In the genomic region with DNA sequence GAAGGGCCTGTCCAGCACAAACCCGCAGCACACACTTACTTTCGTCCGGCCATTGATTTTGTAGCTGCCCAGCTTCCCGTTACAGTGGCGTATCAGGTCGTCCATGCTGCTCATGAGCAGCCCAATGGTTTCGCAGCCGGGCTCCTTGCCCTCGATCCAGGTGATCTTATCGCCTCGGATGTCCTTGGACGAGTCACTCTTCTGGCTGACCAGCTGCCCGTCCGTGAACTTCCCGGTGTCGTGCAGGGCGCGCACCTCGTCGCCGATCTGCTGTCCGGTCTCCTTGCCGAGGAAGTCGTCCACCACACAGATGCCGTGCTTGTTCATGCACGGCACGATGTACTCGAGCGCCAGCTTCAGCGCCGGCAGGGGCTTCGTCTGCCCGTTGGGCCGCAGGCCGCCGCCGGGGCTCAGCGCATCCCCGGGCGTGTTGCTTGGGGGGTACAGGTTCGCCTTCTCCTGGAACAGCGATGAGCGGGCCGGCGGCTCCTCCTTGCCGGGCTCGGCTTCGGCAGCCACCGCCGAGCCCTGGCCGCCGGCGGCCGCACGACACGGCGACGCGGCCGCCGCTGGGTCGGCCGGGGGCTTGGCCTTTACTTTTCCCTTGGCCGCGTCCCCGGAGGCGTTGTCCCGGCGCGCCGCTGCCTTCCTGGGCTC, we compare ENCODE assay signal across 8 cellular contexts. TPM values are rescaled to one million over a fixed set of nuclear protein-coding genes. Genes with fewer than 3 reads are reported as not detected.
A peak's percentile ranks its signal among the peaks of the same experiment; 100 is the strongest.
DNase-seq lines count a peak whose midpoint lies in the region; ATAC-seq and TF ChIP-seq lines count a peak whose summit lies in the region.

No MANE protein-coding gene starts in this region.

- peak; percentile 57 for DNase-seq in EH (ENCODE audit: low read depth)
- peak; percentile 62 for DNase-seq in activated CD4-positive, alpha-beta T cell treated with anti-CD3 and anti-CD28 coated beads for 36 hours
- peak; percentile 79 for DNase-seq in coronary artery (ENCODE audit: low spot score)
- peak; percentile 2 to 27 (median 5) for DNase-seq in stimulated activated CD4-positive, alpha-beta T cell treated with anti-CD3 and anti-CD28 coated beads, TNF-alpha, amount 100 ng/mL, for 4 hours (ENCODE audit: low read depth in 3 of 3)
- no peak for DNase-seq in NCI-H1694 treated with DMSO at 0.1 percent for 48 hours (lab: John Stamatoyannopoulos, UW)

- H3K4me2 ChIP-seq in KMS-11: peak overlapping the region; percentile 97

- TF ChIP-seq CTCF in KMS-11 (conservative IDR thresholded peaks at IDR 0.05; ENCODE audit: low read depth, low read length): no peak
- TF ChIP-seq CTCF in coronary artery (IDR thresholded peaks at IDR 0.05): no peak
- no peak for TF ChIP-seq CTCF in liver (IDR thresholded peaks at IDR 0.05; ENCODE audit: low read depth, low read length, missing input control)

- H3K9me3 ChIP-seq in liver (ENCODE audit: control insufficient read depth in 4 of 4, low read length in 3 of 4): no peaks in the 10 kb centered on the region

- H3K4me3 ChIP-seq in KMS-11 (IDR thresholded peaks at IDR 0.05; ENCODE audit: insufficient read depth, low read depth, low read length) (no peak overlapping the region), coronary artery (peak overlapping the region; percentile 93), liver (ENCODE audit: low read depth in 1 of 3, low read length in 3 of 3) (peak overlapping the region; percentile 84 to 93 (median 90))

- H3K27me3 Mint-ChIP-seq in activated CD4-positive, alpha-beta T cell treated with anti-CD3 and anti-CD28 coated beads for 36 hours: no peaks in the 10 kb centered on the region

- H3K36me3 Mint-ChIP-seq in activated CD4-positive, alpha-beta T cell treated with anti-CD3 and anti-CD28 coated beads for 36 hours (ENCODE audit: low read depth): peaks cover 35% of the 10 kb centered on the region

- POLR2A ChIA-PET in activated CD4-positive, alpha-beta T cell treated with anti-CD3 and anti-CD28 coated beads for 36 hours (lab: Charles Lee): interaction anchor here (0.7 to 1.0 kb wide), 3 partner anchors 30 to 137 kb away, joined by 4 to 8 read pairs (median 4); partner anchors contain the start of genes EXOC8 and SPRTN

- no peaks in the 10 kb centered on the region for H3K27me3 ChIP-seq in KMS-11 (ENCODE audit: insufficient read depth, low read depth)
- no peaks in the 10 kb centered on the region for H3K27me3 ChIP-seq in liver (ENCODE audit: control insufficient read depth in 4 of 4, insufficient read depth in 4 of 4, low read length in 3 of 4)

- peak overlapping the region; percentile 71 for H2AFZ ChIP-seq in KMS-11 (ENCODE audit: low read depth)

- peaks cover 40% of the 10 kb centered on the region for H3K4me1 ChIP-seq in KMS-11 (ENCODE audit: low read depth, poor library complexity, severe bottlenecking)
- peaks cover 2 to 46% (median 32%) of the 10 kb centered on the region in 4 donors for H3K4me1 ChIP-seq in liver (ENCODE audit: control insufficient read depth in 4 of 4, insufficient read depth in 4 of 4, low read length in 3 of 4)

- peak overlapping the region; percentile 88 for H3K27ac Mint-ChIP-seq in activated CD4-positive, alpha-beta T cell treated with anti-CD3 and anti-CD28 coated beads for 36 hours

- peaks cover 39% of the 10 kb centered on the region for H3K4me1 Mint-ChIP-seq in activated CD4-positive, alpha-beta T cell treated with anti-CD3 and anti-CD28 coated beads for 36 hours

- H3K79me2 ChIP-seq in KMS-11 (ENCODE audit: insufficient read depth, low read depth): peaks cover 51% of the 10 kb centered on the region

- no peaks in the 10 kb centered on the region for H4K20me1 ChIP-seq in KMS-11 (ENCODE audit: insufficient read depth)

- intact Hi-C loops in activated CD4-positive, alpha-beta T cell treated with anti-CD3 and anti-CD28 coated beads for 36 hours (cut with DNase I, micrococcal nuclease): loop anchor here (2.0 to 10.0 kb wide), 7 partner anchors 30 to 776 kb away; partner anchors contain the start of genes ARV1 (in 1 of the 2), COG2 (in 1 of the 2), EXOC8 (in 1 of the 2) and SPRTN (in 1 of the 2)

- WGBS in liver: under 1% methylated on average over 71 of the region's 71 CpGs

- peak overlapping the region; percentile 61 for H3K27ac ChIP-seq in KMS-11
- H3K27ac ChIP-seq in coronary artery: peak overlapping the region; percentile 98 to 99
- peak overlapping the region; percentile 99 to 100 for H3K27ac ChIP-seq in liver (ENCODE audit: low read depth in 1 of 2, low read length in 2 of 2)

- H3K9me3 Mint-ChIP-seq in activated CD4-positive, alpha-beta T cell treated with anti-CD3 and anti-CD28 coated beads for 36 hours (ENCODE audit: low read depth): no peaks in the 10 kb centered on the region

- ATAC-seq in GM21737 (IDR thresholded peaks at IDR 0.05; ENCODE audit: unreplicated experiment): peak; percentile 15
- no peak for ATAC-seq in activated CD4-positive, alpha-beta T cell treated with anti-CD3 and anti-CD28 coated beads for 36 hours

- H3K36me3 ChIP-seq in KMS-11 (ENCODE audit: insufficient read depth): no peaks in the 10 kb centered on the region
- no peaks in the 10 kb centered on the region for H3K36me3 ChIP-seq in liver (ENCODE audit: control insufficient read depth in 4 of 4, insufficient read depth in 3 of 4, low read depth in 1 of 4, low read length in 3 of 4)

- H3K9ac ChIP-seq in KMS-11 (peak overlapping the region; percentile 61), liver (ENCODE audit: low read depth in 1 of 2, low read length in 2 of 2) (peak overlapping the region; percentile 92 to 99)

- CTCF ChIA-PET in activated CD4-positive, alpha-beta T cell treated with anti-CD3 and anti-CD28 coated beads for 36 hours (lab: Charles Lee): interaction anchor here (0.6 to 2.3 kb wide), 9 partner anchors 19 to 778 kb away, joined by 3 to 8 read pairs (median 3); partner anchors contain the start of genes EXOC8 and SPRTN

- no peak for TF ChIP-seq RAD21 in liver (IDR thresholded peaks at IDR 0.05)

- H3K4me3 Mint-ChIP-seq in activated CD4-positive, alpha-beta T cell treated with anti-CD3 and anti-CD28 coated beads for 36 hours: peak overlapping the region; percentile 86

TF ChIP-seq in liver, 16 proteins besides CTCF, POLR2A, EP300 and RAD21:
- TF ChIP-seq, protein P1, sequence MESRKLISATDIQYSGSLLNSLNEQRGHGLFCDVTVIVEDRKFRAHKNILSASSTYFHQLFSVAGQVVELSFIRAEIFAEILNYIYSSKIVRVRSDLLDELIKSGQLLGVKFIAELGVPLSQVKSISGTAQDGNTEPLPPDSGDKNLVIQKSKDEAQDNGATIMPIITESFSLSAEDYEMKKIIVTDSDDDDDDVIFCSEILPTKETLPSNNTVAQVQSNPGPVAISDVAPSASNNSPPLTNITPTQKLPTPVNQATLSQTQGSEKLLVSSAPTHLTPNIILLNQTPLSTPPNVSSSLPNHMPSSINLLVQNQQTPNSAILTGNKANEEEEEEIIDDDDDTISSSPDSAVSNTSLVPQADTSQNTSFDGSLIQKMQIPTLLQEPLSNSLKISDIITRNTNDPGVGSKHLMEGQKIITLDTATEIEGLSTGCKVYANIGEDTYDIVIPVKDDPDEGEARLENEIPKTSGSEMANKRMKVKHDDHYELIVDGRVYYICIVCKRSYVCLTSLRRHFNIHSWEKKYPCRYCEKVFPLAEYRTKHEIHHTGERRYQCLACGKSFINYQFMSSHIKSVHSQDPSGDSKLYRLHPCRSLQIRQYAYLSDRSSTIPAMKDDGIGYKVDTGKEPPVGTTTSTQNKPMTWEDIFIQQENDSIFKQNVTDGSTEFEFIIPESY (IDR thresholded peaks at IDR 0.05): no peak
- TF ChIP-seq ATF3 (IDR thresholded peaks at IDR 0.05) (no peak), EGR1 (IDR thresholded peaks at IDR 0.05; ENCODE audit: low read depth in 2 of 2) (no peak), YY1 (IDR thresholded peaks at IDR 0.05) (peak; percentile 70)

RNA-seq across cellular contexts. Expression of gene EGLN1, which starts 1.0 kb away (rescaled TPM):
- total RNA-seq in activated CD4-positive, alpha-beta T cell treated with anti-CD3 and anti-CD28 coated beads for 36 hours: 10 to 100 TPM; 31.5 to 43.7 TPM
- 10 to 100 TPM; 26.1 to 44.8 TPM for total RNA-seq in liver
- 10 to 100 TPM in 1 of 2 donors, 1 to 10 TPM in 1; 7.2 to 18.4 TPM for polyA plus RNA-seq in liver
